ENCODE assay signal across 8 cellular contexts in the genomic region with DNA sequence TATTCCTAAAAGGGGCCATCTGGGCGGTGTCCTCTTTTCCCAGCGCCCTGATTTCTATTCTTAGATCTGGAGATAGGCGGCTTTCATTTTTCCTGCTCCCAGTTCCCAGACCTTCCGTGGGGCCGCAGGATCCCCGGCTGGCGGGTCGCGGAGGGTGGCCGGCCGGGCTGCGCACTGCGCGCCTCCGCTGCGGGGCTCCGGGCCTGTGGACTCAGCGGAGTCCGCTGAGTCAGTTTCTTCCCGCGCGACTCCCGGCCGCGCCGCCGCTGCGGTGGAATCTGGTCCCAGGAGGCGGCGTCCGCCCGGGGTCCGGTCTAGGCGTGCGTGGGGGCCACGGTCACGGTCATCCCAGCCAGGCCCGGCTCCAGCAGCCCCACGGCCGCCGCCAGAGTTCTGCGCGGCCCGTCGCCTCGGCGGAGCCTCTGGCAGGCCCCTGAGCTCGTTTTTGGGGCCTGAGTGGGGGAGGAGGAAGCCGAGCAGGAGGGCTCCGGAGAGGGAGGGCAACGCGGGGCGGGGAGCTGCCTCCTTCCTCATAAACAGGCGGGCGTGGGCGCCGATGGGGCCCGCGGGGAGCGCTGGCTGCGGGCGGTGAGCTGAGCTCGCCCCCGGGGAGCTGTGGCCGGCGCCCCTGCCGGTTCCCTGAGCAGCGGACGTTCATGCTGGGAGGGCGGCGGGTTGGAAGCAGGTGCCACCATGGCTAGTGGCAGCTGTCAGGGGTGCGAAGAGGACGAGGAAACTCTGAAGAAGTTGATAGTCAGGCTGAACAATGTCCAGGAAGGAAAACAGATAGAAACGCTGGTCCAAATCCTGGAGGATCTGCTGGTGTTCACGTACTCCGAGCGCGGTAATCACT. TPM values are rescaled to one million over a fixed set of nuclear protein-coding genes. Genes with fewer than 3 reads are reported as not detected.
DNase-seq lines count a peak whose midpoint lies in the region; ATAC-seq and TF ChIP-seq lines count a peak whose summit lies in the region.

TSS of gene LRRK2 (plus strand) at position 559 of the 853 bp plus-strand sequence. CDS start at position 694, 135 bp downstream.

- CTCF ChIA-PET in A673 (lab: Charles Lee) (no interaction called here), OCI-LY7 (lab: Charles Lee; ENCODE audit: unreplicated experiment) (interaction anchor here (0.7 to 1.0 kb wide), 2 partner anchors 9 to 90 kb away, joined by 3 to 4 read pairs; no protein-coding TSS in a partner anchor)

- no peaks in the 10 kb centered on the region for H3K9me3 ChIP-seq in A673 (ENCODE audit: low read depth, low read length, poor library complexity, severe bottlenecking)
- peaks cover 11% of the 10 kb centered on the region; the same call in 1 of the 2 replicates for H3K9me3 ChIP-seq in OCI-LY7 (ENCODE audit: low read length)
- H3K9me3 ChIP-seq in neutrophil: no peaks in the 10 kb centered on the region

- H3K9me2 ChIP-seq in OCI-LY7 (ENCODE audit: insufficient read depth, low read length): no peaks in the 10 kb centered on the region

- TF ChIP-seq CTCF in A673 (conservative IDR thresholded peaks at IDR 0.05; ENCODE audit: low read depth, low read length) (no peak), OCI-LY7 (conservative IDR thresholded peaks at IDR 0.05; ENCODE audit: low read length) (peak; percentile 26; the same call in 1 of the 2 replicates), neutrophil (IDR thresholded peaks at IDR 0.05) (peak; percentile 58)

- BruUV-seq in A673 (replicated peaks; lab: Mats Ljungman, UMichigan): TSS peak; percentile 68
- no TSS peak for BruUV-seq in OCI-LY7 (replicated peaks; lab: Mats Ljungman, UMichigan)

- H3K4me3 ChIP-seq in A673 (ENCODE audit: low read depth, low read length, poor library complexity, severe bottlenecking): peak within 1 kb of the TSS; percentile 53
- H3K4me3 ChIP-seq in OCI-LY7 (ENCODE audit: low read depth, low read length, poor library complexity, severe bottlenecking): peak within 1 kb of the TSS; percentile 78
- peak within 1 kb of the TSS; percentile 81 to 89 for H3K4me3 ChIP-seq in neutrophil (ENCODE audit: low read depth in 1 of 2, low read length in 1 of 2)

- H3K4me1 ChIP-seq in A673 (ENCODE audit: insufficient read depth, low read length, poor library complexity, severe bottlenecking) (no peaks in the 10 kb centered on the region), OCI-LY7 (ENCODE audit: insufficient read depth, low read length, poor library complexity, severe bottlenecking) (peaks cover 60% of the 10 kb centered on the region), neutrophil (ENCODE audit: control insufficient read depth in 1 of 2, insufficient read depth in 1 of 2, low read depth in 1 of 2, low read length in 1 of 2) (peaks cover 53 to 71% of the 10 kb centered on the region in 2 experiments)

- intact Hi-C loops in A673 (cut with micrococcal nuclease; ENCODE audit: unreplicated experiment) (no loop called here), OCI-LY7 (cut with micrococcal nuclease; ENCODE audit: unreplicated experiment) (loop anchor here (2.0 to 10.0 kb wide), 5 partner anchors 72 to 1210 kb away; partner anchors contain the start of gene ABCD2)

- DNase-seq in A673 (ENCODE audit: low spot score) (peak; percentile 79), OCI-LY7 (ENCODE audit: low spot score) (peak; percentile 93), germinal center (ENCODE audit: low spot score) (peak; percentile 76), ureter (ENCODE audit: low spot score) (peak; percentile 81)
- DNase-seq in activated gamma-delta T cell treated with anti-CD3 and anti-CD28 coated beads, Interleukin-2, amount 50 U/mL, for 16 hours (ENCODE audit: low read depth): peak; percentile 16

- H4K20me1 ChIP-seq in OCI-LY7 (ENCODE audit: insufficient read depth, low read length): no peaks in the 10 kb centered on the region

- peak; percentile 30 for ATAC-seq in GM18520 (IDR thresholded peaks at IDR 0.05; ENCODE audit: unreplicated experiment)
- peak; percentile 51 for ATAC-seq in HG03039 (IDR thresholded peaks at IDR 0.05; ENCODE audit: unreplicated experiment)

- peaks cover 37% of the 10 kb centered on the region for H3K79me2 ChIP-seq in OCI-LY7 (ENCODE audit: insufficient read depth, low read depth, low read length)

- peak within 1 kb of the TSS; percentile 78 for H2AFZ ChIP-seq in OCI-LY7 (ENCODE audit: low read length)

- peak within 1 kb of the TSS; percentile 94 for H3K4me2 ChIP-seq in OCI-LY7 (ENCODE audit: low read length)

- peak within 1 kb of the TSS; percentile 74 for H3K27ac ChIP-seq in A673 (ENCODE audit: low read depth, low read length, poor library complexity, severe bottlenecking)
- H3K27ac ChIP-seq in OCI-LY7 (ENCODE audit: low read depth, low read length, poor library complexity, severe bottlenecking): peak within 1 kb of the TSS; percentile 99
- peak within 1 kb of the TSS; percentile 97 for H3K27ac ChIP-seq in neutrophil

- H3K27me3 ChIP-seq in A673 (replicated peaks; ENCODE audit: insufficient read depth, low read depth, low read length, poor library complexity) (no peaks in the 10 kb centered on the region), neutrophil (no peaks in the 10 kb centered on the region)

- POLR2A ChIA-PET in A673 (lab: Charles Lee; ENCODE audit: low non-redundant PET) (no interaction called here), OCI-LY7 (lab: Charles Lee) (interaction anchor here (0.6 to 2.7 kb wide), 12 partner anchors 9 to 174 kb away, joined by 3 to 11 read pairs (median 5); no protein-coding TSS in a partner anchor)

- H3K36me3 ChIP-seq in A673 (ENCODE audit: insufficient read depth, low read length, poor library complexity, severe bottlenecking) (no peaks in the 10 kb centered on the region), OCI-LY7 (ENCODE audit: insufficient read depth, low read length) (peaks cover 8% of the 10 kb centered on the region; the same call in 1 of the 2 replicates), neutrophil (peaks cover 27% of the 10 kb centered on the region)

RNA-seq across cellular contexts. Expression of gene LRRK2, which starts in this region (rescaled TPM):
- total RNA-seq in A673 (2021) (3.1 and 3.4 TPM in 2 replicates), OCI-LY7 (2022) (22.6 and 28.4 TPM in 2 replicates), ureter (12.7 TPM)
- 5.9 and 10.1 TPM in 2 replicates for total RNA-seq in OCI-LY7 (2014; rRNA removed; shearing (Covaris generic))

Comparison
In these comparisons a context has a peak if more than half of its experiments do, and no peak if none do; other contexts are left out.
1. Peak in every context shown above with its lines: DNase-seq, ATAC-seq, H3K4me3 ChIP-seq and H3K27ac ChIP-seq.
2. DNase-seq: peak in every context shown above with its lines; median percentile 93 in OCI-LY7; 81 in ureter; 79 in A673; 76 in germinal center; 16 in activated gamma-delta T cell treated with anti-CD3 and anti-CD28 coated beads, Interleukin-2, amount 50 U/mL, for 16 hours.